In genomic region chr2:36951574-36951973, GRCh38 we compare ENCODE assay signal across 1 cellular context.
TF ChIP-seq lines count a peak whose summit lies in the region.

No MANE protein-coding gene starts in this region.

TF ChIP-seq in IMR-90, 13 proteins besides CTCF, POLR2A, EP300 and RAD21:
- TF ChIP-seq NFE2L2 (IDR thresholded peaks at IDR 0.05; ENCODE audit: low read depth, low read length) = no peak
- TF ChIP-seq USF2 (IDR thresholded peaks at IDR 0.05; ENCODE audit: low read depth, low read length) = no peak
- no peak for TF ChIP-seq CHD1 (IDR thresholded peaks at IDR 0.05; ENCODE audit: low read depth, low read length)
- peak; percentile 58; the same call in 1 of the 2 replicates for TF ChIP-seq CEBPB (IDR thresholded peaks at IDR 0.05; ENCODE audit: low read depth, low read length)
